Comparison of ENCODE assay signal across 1 cellular context in the genomic region with DNA sequence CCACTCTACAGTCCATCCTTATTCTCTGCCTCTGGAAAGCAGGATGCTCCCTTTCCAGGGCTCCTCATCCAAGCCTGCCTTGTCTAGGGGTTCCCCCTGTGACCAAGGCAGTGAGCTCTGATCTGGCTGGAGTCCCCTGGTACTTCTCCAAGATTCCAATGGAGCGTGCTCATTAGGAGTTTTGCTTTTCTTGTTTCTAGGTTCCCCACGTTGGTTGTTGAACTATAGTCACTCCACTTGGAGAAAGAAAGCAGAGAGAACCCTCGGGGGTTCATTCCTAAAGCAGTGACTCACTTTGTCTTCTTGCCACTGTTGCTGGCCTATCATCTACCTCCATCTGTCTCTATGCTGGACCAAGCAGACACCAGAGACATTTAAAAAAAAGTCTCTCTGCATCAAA.
A peak's percentile ranks its signal among the peaks of the same experiment; 100 is the strongest.
TF ChIP-seq lines count a peak whose summit lies in the region.

No MANE protein-coding gene starts in this region.

TF ChIP-seq in HEK293, 187 proteins besides CTCF, POLR2A, EP300 and RAD21 (continued from another document):
- TF ChIP-seq GLIS1 (tag by site-specific recombination; IDR thresholded peaks at IDR 0.05) = peak; percentile 51; the same call in 1 of the 2 replicates
